Comparison of ENCODE assay signal across 8 cellular contexts in genomic region chr17:45018514-45019176, GRCh38. TPM values are rescaled to one million over a fixed set of nuclear protein-coding genes. Genes with fewer than 3 reads are reported as not detected.
DNase-seq lines count a peak whose midpoint lies in the region; ATAC-seq and TF ChIP-seq lines count a peak whose summit lies in the region.

No MANE protein-coding gene starts in this region.

- in situ Hi-C loops in GM13977 (cut with MboI; ENCODE audit: low pct_unique_long_range_greater_than_20kb, low sequenced_read_pairs, unreplicated experiment) (loop anchor here (10.0 kb wide), 1 partner anchor 94 kb away; no protein-coding TSS in a partner anchor), ACHN (cut with HindIII; ENCODE audit: low pct_ligation_motif_present, low pct_unique_long_range_greater_than_20kb, low sequenced_read_pairs) (no loop called here)

- peak; percentile 62 for DNase-seq in GM13977 (ENCODE audit: low spot score)
- DNase-seq in WERI-Rb-1 = peak; percentile 92
- DNase-seq in fibroblast of the aortic adventitia (ENCODE audit: low read depth) = no peak
- no peak for DNase-seq in sigmoid colon
- DNase-seq in occipital lobe (lab: John Stamatoyannopoulos, UW) = no peak
- DNase-seq in ACHN = no peak

- TF ChIP-seq CTCF in 22Rv1 (IDR thresholded peaks at IDR 0.05) = no peak
- TF ChIP-seq CTCF in GM13977 (IDR thresholded peaks at IDR 0.05; ENCODE audit: extremely low read depth, insufficient read depth, missing control alignments) = no peak
- TF ChIP-seq CTCF in WERI-Rb-1 (IDR thresholded peaks at IDR 0.05; ENCODE audit: low read depth, low read length) = no peak
- no peak for TF ChIP-seq CTCF in fibroblast of the aortic adventitia (IDR thresholded peaks at IDR 0.05; ENCODE audit: insufficient read depth, low read length)
- TF ChIP-seq CTCF in sigmoid colon (IDR thresholded peaks at IDR 0.05) = no peak

- H3K27ac ChIP-seq in 22Rv1 (peak overlapping the region; percentile 43), WERI-Rb-1 (peak overlapping the region; percentile 91), sigmoid colon (peak overlapping the region; percentile 65 to 89 (median 75))

- intact Hi-C loops in sigmoid colon (cut with DNase I) = loop anchor here (2.0 kb wide), 2 partner anchors 40 to 50 kb away; partner anchors contain the start of gene C1QL1

- ATAC-seq in GM18519 (IDR thresholded peaks at IDR 0.05; ENCODE audit: low FRiP score, unreplicated experiment) = no peak

- H3K9me3 ChIP-seq in WERI-Rb-1 (ENCODE audit: severe bottlenecking) = no peaks in the 10 kb centered on the region
- no peaks in the 10 kb centered on the region for H3K9me3 ChIP-seq in sigmoid colon

- H3K4me3 ChIP-seq in WERI-Rb-1 (ENCODE audit: low read depth, low read length) = peak overlapping the region; percentile 65
- H3K4me3 ChIP-seq in fibroblast of the aortic adventitia (ENCODE audit: low read depth, low read length) = peak overlapping the region; percentile 61
- H3K4me3 ChIP-seq in sigmoid colon = peak overlapping the region; percentile 40 to 65 (median 56)

- TF ChIP-seq POLR2A in sigmoid colon (IDR thresholded peaks at IDR 0.05) = no peak

- WGBS in sigmoid colon, 2 donors = 4 to 7% methylated on average over 32 of the region's 32 CpGs

- TF ChIP-seq EP300 in sigmoid colon (IDR thresholded peaks at IDR 0.05) = no peak

- peaks cover 5 to 47% (median 41%) of the 10 kb centered on the region in 4 donors for H3K4me1 ChIP-seq in sigmoid colon

- H3K27me3 ChIP-seq in WERI-Rb-1 (ENCODE audit: insufficient read depth, low read depth, severe bottlenecking) (no peaks in the 10 kb centered on the region), sigmoid colon (no peaks in the 10 kb centered on the region)

- H3K36me3 ChIP-seq in WERI-Rb-1 (peaks cover 1% of the 10 kb centered on the region), sigmoid colon (peaks cover 0 to 2% (median under 1%) of the 10 kb centered on the region in 4 donors)

RNA-seq across cellular contexts. Expression of gene DCAKD, which starts 32.8 kb away (rescaled TPM):
- total RNA-seq in fibroblast of the aortic adventitia (ENCODE audit: low replicate concordance) (22.2 and 31.3 TPM in 2 replicates), sigmoid colon (10 to 100 TPM; 25.2 to 46.0 (median 31.9) TPM), occipital lobe (47.6 TPM)
- polyA plus RNA-seq in sigmoid colon = 10 to 100 TPM in 1 of 3 donors, 1 to 10 TPM in 2; 5.1 to 14.7 (median 7.8) TPM

RNA-seq across cellular contexts. Expression of gene NMT1, which starts 42.5 kb away (rescaled TPM):
- total RNA-seq in fibroblast of the aortic adventitia (ENCODE audit: low replicate concordance) = 77.6 and 296 TPM in 2 replicates
- total RNA-seq in sigmoid colon = 10 to 100 TPM; 41.0 to 59.2 (median 55.6) TPM
- polyA plus RNA-seq in sigmoid colon = 10 to 100 TPM; 13.2 to 38.4 (median 15.3) TPM
- 27.9 TPM for total RNA-seq in occipital lobe

RNA-seq across cellular contexts. Expression of gene C1QL1, which starts 50.5 kb away (rescaled TPM):
- total RNA-seq in fibroblast of the aortic adventitia (ENCODE audit: low replicate concordance) = 0.09 TPM in 1 of 2 replicates, not detected in the other
- total RNA-seq in sigmoid colon = 1 to 10 TPM in 2 of 4 donors, under 1 TPM in 2; 0.41 to 4.3 (median 1.3) TPM
- 1 to 10 TPM in 2 of 3 donors, not detected in 1; 1.4 to 2.0 TPM for polyA plus RNA-seq in sigmoid colon
- 4.1 TPM for total RNA-seq in occipital lobe

Comparison
In these comparisons a context has a peak if more than half of its experiments do, and no peak if none do; other contexts are left out.
1. DNase-seq: peak in GM13977 (single experiment) and WERI-Rb-1 (single experiment); none in fibroblast of the aortic adventitia (single experiment), sigmoid colon (single experiment), occipital lobe (single experiment) and ACHN (single experiment).
2. Peak in every context shown above with its lines, with median percentiles within 50 percentile points of each other: H3K27ac ChIP-seq and H3K4me3 ChIP-seq.